Comparison of ENCODE assay signal across 15 cellular contexts in genomic region chr18:27803957-27804356, GRCh38.
"Had no signal": no experiment of that assay in that cellular context is flagged by ENCODE, and none has a peak within 500 bp of the region (broad histone marks: within the 10 kb centered on the region; RNA-seq: fewer than 3 reads in every experiment).

No MANE protein-coding gene starts in this region.

- H3K27ac ChIP-seq: left ventricle myocardium inferior, psoas muscle, skin epidermis, tibial nerve had no signal

- H3K9me3 ChIP-seq: left ventricle myocardium inferior, psoas muscle, tibial nerve had no signal

- ATAC-seq: psoas muscle, right cardiac atrium had no signal

- H3K9me3 Mint-ChIP-seq: nephron progenitor cell had no signal

- H3K36me3 Mint-ChIP-seq: activated naive CD4-positive, alpha-beta T cell treated with anti-CD3 and anti-CD28 coated beads, Interleukin-2, amount 50 U/mL, for 24 hours had no signal

- DNase-seq: activated CD4-positive, alpha-beta T cell treated with anti-CD3 and anti-CD28 coated beads, Interleukin-2, amount 50 U/mL, for 4 hours; activated gamma-delta T cell; amniotic stem cell; left ventricle myocardium inferior; nephron progenitor cell; occipital lobe; psoas muscle; right cardiac atrium had no signal

- H3K4me1 ChIP-seq: left ventricle myocardium inferior, psoas muscle, tibial nerve had no signal

- H3K4me1 Mint-ChIP-seq: activated naive CD4-positive, alpha-beta T cell treated with anti-CD3 and anti-CD28 coated beads, Interleukin-2, amount 50 U/mL, for 24 hours had no signal

- H3K4me3 ChIP-seq: left ventricle myocardium inferior, psoas muscle, skin epidermis, tibial nerve had no signal

- H3K4me3 Mint-ChIP-seq: activated naive CD4-positive, alpha-beta T cell treated with anti-CD3 and anti-CD28 coated beads, Interleukin-2, amount 50 U/mL, for 24 hours; nephron progenitor cell; stimulated activated naive CD8-positive, alpha-beta T cell treated with anti-CD3 and anti-CD28 coated beads, Interleukin-15, Interleukin-2, amounts not matched to agents 100 ng/mL and 50 ng/mL, for 24 hours had no signal

- H3K36me3 ChIP-seq: left ventricle myocardium inferior, tibial nerve had no signal

- H3K27me3 ChIP-seq: tibial nerve had no signal

- FAIRE-seq: frontal cortex, TTC549, urothelium cell line had no signal

- H3K27me3 Mint-ChIP-seq: activated naive CD4-positive, alpha-beta T cell treated with anti-CD3 and anti-CD28 coated beads, Interleukin-2, amount 50 U/mL, for 24 hours; stimulated activated naive CD8-positive, alpha-beta T cell treated with anti-CD3 and anti-CD28 coated beads, Interleukin-15, Interleukin-2, amounts not matched to agents 100 ng/mL and 50 ng/mL, for 24 hours had no signal

- H3K27ac Mint-ChIP-seq: activated naive CD4-positive, alpha-beta T cell treated with anti-CD3 and anti-CD28 coated beads, Interleukin-2, amount 50 U/mL, for 24 hours; nephron progenitor cell; stimulated activated naive CD8-positive, alpha-beta T cell treated with anti-CD3 and anti-CD28 coated beads, Interleukin-15, Interleukin-2, amounts not matched to agents 100 ng/mL and 50 ng/mL, for 24 hours had no signal
